In the genomic region with DNA sequence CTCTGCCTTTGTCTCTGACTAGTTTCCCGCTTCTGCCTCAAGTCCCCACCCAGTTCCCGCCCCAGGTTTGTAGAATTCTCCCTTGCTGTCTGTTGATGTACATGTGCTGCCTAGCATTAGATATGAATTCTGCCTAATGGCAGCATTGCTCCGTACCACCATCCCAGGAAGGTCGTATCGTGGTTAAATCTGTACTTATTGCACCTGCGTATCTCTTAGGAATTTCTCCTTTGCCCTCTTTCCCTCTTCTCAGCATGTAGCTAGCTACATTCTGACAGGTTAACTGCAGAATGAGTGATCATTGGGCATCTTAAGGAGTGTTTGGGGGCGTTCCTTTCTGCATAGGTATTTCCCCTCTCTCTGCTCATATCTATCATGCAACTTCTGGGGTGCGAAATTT, we compare ENCODE assay signal across 22 cellular contexts.
DNase-seq lines count a peak whose midpoint lies in the region; ATAC-seq and TF ChIP-seq lines count a peak whose summit lies in the region.
"Had no signal": no experiment of that assay in that cellular context is flagged by ENCODE, and none has a peak within 500 bp of the region (broad histone marks: within the 10 kb centered on the region; RNA-seq: fewer than 3 reads in every experiment).

No MANE protein-coding gene starts in this region.

- no peak overlapping the region for H3K9ac ChIP-seq in H9 (ENCODE audit: extremely low read depth, insufficient read length, low read length)
- H3K9ac ChIP-seq: BLaER1 treated with 17β-estradiol and CSF1 and Interleukin-3, amounts not matched to agents 10 nM and 100 nM had no signal

- H3K4me1 Mint-ChIP-seq in H9 = peaks cover 33 to 42% of the 10 kb centered on the region in 2 experiments
- peaks cover 30% of the 10 kb centered on the region for H3K4me1 Mint-ChIP-seq in mesothelial cell of epicardium
- H3K4me1 Mint-ChIP-seq: CD14-positive monocyte; CD8-positive, alpha-beta memory T cell had no signal

- no peak overlapping the region for H3K4me2 ChIP-seq in H9 (ENCODE audit: insufficient read depth, insufficient read length, low read length)
- H3K4me2 ChIP-seq: A549; BLaER1 treated with 17β-estradiol and CSF1 and Interleukin-3, amounts not matched to agents 10 nM and 100 nM had no signal

- H3K27ac Mint-ChIP-seq in H9 = peak overlapping the region in 2 of 3 experiments; percentile 1 to 81; a peak in 3 of 7 replicates
- peak overlapping the region; percentile 71 for H3K27ac Mint-ChIP-seq in mesothelial cell of epicardium
- H3K27ac Mint-ChIP-seq: CD14-positive monocyte; CD4-positive, alpha-beta T cell; CD8-positive, alpha-beta memory T cell had no signal

- H3K9me3 ChIP-seq in H9 (ENCODE audit: control insufficient read depth, low read depth, low read length) = no peaks in the 10 kb centered on the region
- H3K9me3 ChIP-seq: A549; BE2C; BLaER1 treated with 17β-estradiol and CSF1 and Interleukin-3, amounts not matched to agents 10 nM and 100 nM had no signal

- H4K8ac ChIP-seq in H9 (replicated peaks; ENCODE audit: insufficient read length, low read depth, low read length) = no peak overlapping the region

- H3T11ph ChIP-seq in H9 (ENCODE audit: low read length) = no peak overlapping the region

- H3K27ac ChIP-seq in H9 (ENCODE audit: insufficient read length, low read depth, low read length) = no peak overlapping the region
- H3K27ac ChIP-seq: A549; BLaER1 treated with 17β-estradiol and CSF1 and Interleukin-3, amounts not matched to agents 10 nM and 100 nM had no signal

- H3K14ac ChIP-seq in H9 (ENCODE audit: insufficient read depth, low read length) = no peak overlapping the region

- H3K56ac ChIP-seq in H9 (ENCODE audit: insufficient read length, low read depth, low read length) = no peak overlapping the region

- no peak overlapping the region for H2BK12ac ChIP-seq in H9 (ENCODE audit: insufficient read length, low read depth, low read length)

- ATAC-seq in HG02938 (IDR thresholded peaks at IDR 0.05; ENCODE audit: unreplicated experiment) (no peak), HG02588 (IDR thresholded peaks at IDR 0.05; ENCODE audit: unreplicated experiment) (no peak)
- ATAC-seq: A549, HCT116 had no signal

- H2BK5ac ChIP-seq in H9 (ENCODE audit: insufficient read length, low read length) = no peak overlapping the region

- no peak overlapping the region for H4K91ac ChIP-seq in H9 (ENCODE audit: insufficient read length, low read depth, low read length)

- H3K27me3 Mint-ChIP-seq in H9 (ENCODE audit: low read depth) (peaks cover 1% of the 10 kb centered on the region; the same call in 1 of the 2 replicates), mesothelial cell of epicardium (ENCODE audit: low read depth) (no peaks in the 10 kb centered on the region)
- H3K27me3 Mint-ChIP-seq: CD4-positive, alpha-beta T cell; CD8-positive, alpha-beta memory T cell had no signal

- H3K4ac ChIP-seq in H9 (ENCODE audit: low read depth, low read length) = no peak overlapping the region

- no peaks in the 10 kb centered on the region for H3K23me2 ChIP-seq in H9 (ENCODE audit: insufficient read length, low read depth, low read length, poor library complexity, severe bottlenecking)

- no peak overlapping the region for H3K4me3 Mint-ChIP-seq in H9
- no peak overlapping the region for H3K4me3 Mint-ChIP-seq in mesothelial cell of epicardium
- H3K4me3 Mint-ChIP-seq: CD14-positive monocyte; CD4-positive, alpha-beta T cell; CD8-positive, alpha-beta memory T cell had no signal

- no peak overlapping the region for H2AK5ac ChIP-seq in H9 (ENCODE audit: insufficient read length, low read length)

- H3K36me3 Mint-ChIP-seq in H9 (ENCODE audit: insufficient read depth in 1 of 3, low read depth in 3 of 3) = peaks cover 0 to 3% (median 2%) of the 10 kb centered on the region in 3 experiments; a peak in 3 of 7 replicates
- H3K36me3 Mint-ChIP-seq in mesothelial cell of epicardium = peaks cover 5% of the 10 kb centered on the region
- H3K36me3 Mint-ChIP-seq: CD14-positive monocyte; CD8-positive, alpha-beta memory T cell had no signal

- no peaks in the 10 kb centered on the region for H3K79me1 ChIP-seq in H9 (ENCODE audit: insufficient read depth, low read depth, low read length, poor library complexity, severe bottlenecking)

- peaks cover 6% of the 10 kb centered on the region; the same call in 1 of the 2 replicates for H3K4me1 ChIP-seq in H9 (ENCODE audit: insufficient read depth, low read length)
- H3K4me1 ChIP-seq: A549; BE2C; BLaER1 treated with 17β-estradiol and CSF1 and Interleukin-3, amounts not matched to agents 10 nM and 100 nM had no signal

- H3K18ac ChIP-seq in H9 (ENCODE audit: insufficient read length, low read depth, low read length) = no peak overlapping the region

- no peak overlapping the region for H2BK20ac ChIP-seq in H9 (ENCODE audit: low read depth, low read length, poor library complexity, severe bottlenecking)

- H2BK120ac ChIP-seq in H9 (ENCODE audit: low read depth, low read length, poor library complexity, severe bottlenecking) = no peak overlapping the region

- no peak overlapping the region for H2BK15ac ChIP-seq in H9 (ENCODE audit: low read depth, low read length)

- H3K79me2 ChIP-seq in H9 (ENCODE audit: insufficient read depth, low read length) = no peaks in the 10 kb centered on the region

- no peaks in the 10 kb centered on the region for H4K20me1 ChIP-seq in H9 (ENCODE audit: control insufficient read depth, insufficient read depth, insufficient read length)
- H4K20me1 ChIP-seq: BLaER1 treated with 17β-estradiol and CSF1 and Interleukin-3, amounts not matched to agents 10 nM and 100 nM had no signal

- no peak overlapping the region for H4K5ac ChIP-seq in H9 (ENCODE audit: insufficient read length, low read depth, low read length)

- no peaks in the 10 kb centered on the region for H3K27me3 ChIP-seq in H9 (ENCODE audit: insufficient read depth, low read length)
- H3K27me3 ChIP-seq: BE2C; BLaER1 treated with 17β-estradiol and CSF1 and Interleukin-3, amounts not matched to agents 10 nM and 100 nM had no signal

- H3K9me3 Mint-ChIP-seq in H9 (peaks cover 3 to 6% of the 10 kb centered on the region in 2 experiments; a peak in 4 of 5 replicates), mesothelial cell of epicardium (peaks cover 13% of the 10 kb centered on the region)

- WGBS in H9 (ENCODE audit: extremely low coverage, insufficient read length, low lambda C conversion rate) = no CpG with 5 or more reads among the region's 8 CpGs

- no peak overlapping the region for H2AFZ ChIP-seq in H9 (ENCODE audit: low read length)

- DNase-seq in H9 (no peak), amniotic epithelial cell (ENCODE audit: low read depth) (peak; percentile 64), mesothelial cell of epicardium (ENCODE audit: low spot score in 2 of 2, unreplicated experiment in 2 of 2) (no peak), cerebellar nuclear complex (lab: John Stamatoyannopoulos, UW) (no peak)
- DNase-seq: 8988T; ACHN; AML-193; BE2C; CD4-positive, alpha-beta T cell; CD8-positive, alpha-beta memory T cell; DMS 273 treated with DMSO at 0.1 percent for 48 hours; DMS53; DMS79 treated with DMSO at 0.1 percent for 48 hours; GF-D8; GOT3; H7 had no signal

- TF ChIP-seq CTCF in H9 (conservative IDR thresholded peaks at IDR 0.05) (no peak), mesothelial cell of epicardium (IDR thresholded peaks at IDR 0.05; ENCODE audit: unreplicated experiment) (no peak)

- no peak overlapping the region for H3K23ac ChIP-seq in H9 (ENCODE audit: insufficient read length, low read depth, low read length)
